Comparison of ENCODE assay signal across 18 cellular contexts in genomic region chr2:96103388-96103705, GRCh38. TPM values are rescaled to one million over a fixed set of nuclear protein-coding genes. Genes with fewer than 3 reads are reported as not detected.
DNase-seq lines count a peak whose midpoint lies in the region; ATAC-seq and TF ChIP-seq lines count a peak whose summit lies in the region.
"Had no signal": no experiment of that assay in that cellular context is flagged by ENCODE, and none has a peak within 500 bp of the region (broad histone marks: within the 10 kb centered on the region; RNA-seq: fewer than 3 reads in every experiment).

No MANE protein-coding gene starts in this region.

- in situ Hi-C loops in IMR-90 (cut with MboI; ENCODE audit: low sequenced_read_pairs), result loop anchor here (25.0 kb wide), 1 partner anchor 91 kb away; no protein-coding TSS in a partner anchor

- POLR2A ChIA-PET in IMR-90 (lab: Charles Lee; ENCODE audit: unreplicated experiment) (no interaction called here), PC-9 (lab: Charles Lee; ENCODE audit: unreplicated experiment) (no interaction called here)

- H3K9ac ChIP-seq in IMR-90 (ENCODE audit: low read depth, low read length), result no peak overlapping the region

- TF ChIP-seq CTCF in cardiac muscle cell (IDR thresholded peaks at IDR 0.05; ENCODE audit: low read depth, low read length) (no peak), IMR-90 (conservative IDR thresholded peaks at IDR 0.05; ENCODE audit: low read depth, low read length) (no peak), glutamatergic neuron (IDR thresholded peaks at IDR 0.05; ENCODE audit: partially characterized antibody, unreplicated experiment) (no peak), suprapubic skin (IDR thresholded peaks at IDR 0.05) (no peak), PC-9 (conservative IDR thresholded peaks at IDR 0.05) (no peak)

- H3K79me1 ChIP-seq in IMR-90 (ENCODE audit: low read depth in 1 of 2, low read length in 2 of 2), result no peaks in the 10 kb centered on the region

- intact Hi-C loops in Right ventricle myocardium inferior (cut with DNase I), result no loop called here
- intact Hi-C loops in IMR-90 (cut with micrococcal nuclease), result no loop called here
- intact Hi-C loops in PC-9 (cut with micrococcal nuclease; ENCODE audit: unreplicated experiment), result no loop called here

- H3K14ac ChIP-seq in IMR-90 (replicated peaks; ENCODE audit: low read depth, low read length), result no peak overlapping the region

- H3K23ac ChIP-seq in IMR-90 (ENCODE audit: low read depth, low read length), result no peak overlapping the region

- H3K36me3 ChIP-seq in cardiac muscle cell (no peaks in the 10 kb centered on the region), IMR-90 (ENCODE audit: control insufficient read depth, insufficient read depth, low read length) (no peaks in the 10 kb centered on the region), suprapubic skin (no peaks in the 10 kb centered on the region), PC-9 (ENCODE audit: low read depth) (no peaks in the 10 kb centered on the region)

- peaks cover 10% of the 10 kb centered on the region for H3K4me1 Mint-ChIP-seq in glutamatergic neuron (ENCODE audit: low read depth, unreplicated experiment)
- H3K4me1 Mint-ChIP-seq: nephron had no signal

- H2BK5ac ChIP-seq in IMR-90 (ENCODE audit: low read depth, low read length, poor library complexity, severe bottlenecking), result no peak overlapping the region

- H4K5ac ChIP-seq in IMR-90 (ENCODE audit: low read depth, low read length), result no peak overlapping the region

- TF ChIP-seq POLR2A in IMR-90 (IDR thresholded peaks at IDR 0.05; ENCODE audit: low read depth, low read length) (no peak), suprapubic skin (IDR thresholded peaks at IDR 0.05) (no peak)

- no peak overlapping the region for H4K8ac ChIP-seq in IMR-90 (ENCODE audit: low read depth in 2 of 2, low read length in 2 of 2)

- no peak overlapping the region for H2AK9ac ChIP-seq in IMR-90 (replicated peaks; ENCODE audit: low read depth, low read length, poor library complexity)

- no peak overlapping the region for H2AK5ac ChIP-seq in IMR-90 (ENCODE audit: low read depth, low read length)

- no peak for TF ChIP-seq RAD21 in IMR-90 (IDR thresholded peaks at IDR 0.05; ENCODE audit: low read length)

- H3K18ac ChIP-seq in IMR-90 (ENCODE audit: low read depth, low read length), result no peak overlapping the region

- peak overlapping the region; percentile 21 for H2AFZ ChIP-seq in IMR-90 (replicated peaks; ENCODE audit: low read length, poor library complexity)
- H2AFZ ChIP-seq in PC-9, result no peak overlapping the region

- no peak overlapping the region for H3K56ac ChIP-seq in IMR-90 (ENCODE audit: extremely low read depth, insufficient read depth, low read length)

- H4K20me1 ChIP-seq in IMR-90 (ENCODE audit: insufficient read depth, low read length) (no peaks in the 10 kb centered on the region), PC-9 (ENCODE audit: insufficient read depth) (no peaks in the 10 kb centered on the region)

- H3K4me2 ChIP-seq in IMR-90 (ENCODE audit: low read depth, low read length), result no peak overlapping the region
- no peak overlapping the region for H3K4me2 ChIP-seq in PC-9

- no peak overlapping the region for H3K4ac ChIP-seq in IMR-90 (ENCODE audit: low read depth, low read length)

- no peak overlapping the region for H4K91ac ChIP-seq in IMR-90 (ENCODE audit: insufficient read depth, low read depth, low read length)

- H2BK15ac ChIP-seq in IMR-90 (ENCODE audit: low read depth, low read length), result no peak overlapping the region

- no peaks in the 10 kb centered on the region for H3F3A ChIP-seq in PC-9 (ENCODE audit: insufficient read depth, low read depth)

- no peaks in the 10 kb centered on the region for H3K27me3 ChIP-seq in cardiac muscle cell
- peaks cover 31% of the 10 kb centered on the region for H3K27me3 ChIP-seq in IMR-90 (ENCODE audit: control insufficient read depth, insufficient read depth, low read length)
- H3K27me3 ChIP-seq in suprapubic skin, result peaks cover 3% of the 10 kb centered on the region
- H3K27me3 ChIP-seq in PC-9 (ENCODE audit: insufficient read depth, low read depth), result peaks cover 17% of the 10 kb centered on the region
- H3K27me3 ChIP-seq: foreskin keratinocyte had no signal

- no CpG with 5 or more reads among the region's 6 CpGs for WGBS in IMR-90 (ENCODE audit: extremely low coverage in 2 of 2, insufficient read length in 1 of 2), 2 experiments
- 84% methylated on average over 6 of the region's 6 CpGs for WGBS in suprapubic skin

- H3K4me1 ChIP-seq in cardiac muscle cell (ENCODE audit: low read depth) (peaks cover 55% of the 10 kb centered on the region), IMR-90 (ENCODE audit: control insufficient read depth, insufficient read depth, low read length) (peaks cover 2% of the 10 kb centered on the region; the same call in 1 of the 2 replicates), suprapubic skin (no peaks in the 10 kb centered on the region), PC-9 (replicated peaks; ENCODE audit: insufficient read depth) (no peaks in the 10 kb centered on the region)
- H3K4me1 ChIP-seq: foreskin keratinocyte had no signal

- H3K4me3 ChIP-seq in cardiac muscle cell, result no peak overlapping the region
- H3K4me3 ChIP-seq in IMR-90 (ENCODE audit: insufficient read depth, low read depth, low read length), result no peak overlapping the region
- H3K4me3 ChIP-seq in suprapubic skin, result no peak overlapping the region
- H3K4me3 ChIP-seq in PC-9, result no peak overlapping the region

- ATAC-seq in Right ventricle myocardium inferior, result no peak
- ATAC-seq in IMR-90 (ENCODE audit: low read depth), result no peak
- ATAC-seq: foreskin keratinocyte had no signal

- no peaks in the 10 kb centered on the region for H3K9me1 ChIP-seq in IMR-90 (ENCODE audit: insufficient read depth, low read length)

- dilution Hi-C loops in IMR-90 (cut with HindIII; ENCODE audit: low sequenced_read_pairs, unreplicated experiment), result no loop called here

- no peak overlapping the region for H2BK20ac ChIP-seq in IMR-90 (ENCODE audit: low read depth, low read length)

- peaks cover 10% of the 10 kb centered on the region for H3K36me3 Mint-ChIP-seq in glutamatergic neuron (ENCODE audit: unreplicated experiment)

- H3K9me2 ChIP-seq in PC-9 (ENCODE audit: insufficient read depth), result no peaks in the 10 kb centered on the region

- BruUV-seq in IMR-90 (replicated peaks; lab: Mats Ljungman, UMichigan) (no TSS peak), PC-9 (replicated peaks; lab: Mats Ljungman, UMichigan) (no TSS peak)

- peak overlapping the region; percentile 76 for H3K27ac ChIP-seq in cardiac muscle cell
- H3K27ac ChIP-seq in IMR-90 (ENCODE audit: insufficient read depth, low read length), result no peak overlapping the region
- no peak overlapping the region for H3K27ac ChIP-seq in suprapubic skin
- H3K27ac ChIP-seq in PC-9, result no peak overlapping the region
- H3K27ac ChIP-seq: foreskin keratinocyte had no signal

- DNase-seq in cardiac muscle cell (ENCODE audit: low read depth in 1 of 2, low spot score in 1 of 2) (no peak), Right ventricle myocardium inferior (ENCODE audit: missing footprints) (no peak), IMR-90 (no peak), glutamatergic neuron (peak; percentile 23), suprapubic skin (ENCODE audit: low spot score in 2 of 2) (peak; percentile 33 to 65), PC-9 (no peak), NCI-H446 (lab: John Stamatoyannopoulos, UW) (no peak)
- DNase-seq in stimulated activated naive CD4-positive, alpha-beta T cell treated with Interleukin-2 at 50 U/mL for 16 hours (lab: John Stamatoyannopoulos, UW), result no peak
- DNase-seq: activated CD4-positive, alpha-beta T cell treated with anti-CD3 and anti-CD28 coated beads, Interleukin-2, amount 50 U/mL, for 4 hours; foreskin keratinocyte; HCEC 1CT; NCI-H345; substantia nigra had no signal

- H3K4me3 Mint-ChIP-seq in glutamatergic neuron (ENCODE audit: unreplicated experiment), result no peak overlapping the region
- H3K4me3 Mint-ChIP-seq: nephron had no signal

- peaks cover 3% of the 10 kb centered on the region for H3K27me3 Mint-ChIP-seq in glutamatergic neuron (ENCODE audit: unreplicated experiment)

- peaks cover 5% of the 10 kb centered on the region for H3K9me3 Mint-ChIP-seq in glutamatergic neuron (ENCODE audit: unreplicated experiment)

- TF ChIP-seq EP300 in suprapubic skin (IDR thresholded peaks at IDR 0.05), result no peak

- H2BK120ac ChIP-seq in IMR-90 (ENCODE audit: low read depth, low read length), result no peak overlapping the region

- no peaks in the 10 kb centered on the region for H3K79me2 ChIP-seq in PC-9 (ENCODE audit: low read depth)

- CTCF ChIA-PET in IMR-90 (lab: Yijun Ruan, JAX), result no interaction called here
- CTCF ChIA-PET in PC-9 (lab: Charles Lee), result no interaction called here

- H3K27ac Mint-ChIP-seq in glutamatergic neuron (ENCODE audit: unreplicated experiment), result no peak overlapping the region
- H3K27ac Mint-ChIP-seq: activated T-helper 2 cell treated with anti-CD3 and anti-CD28 coated beads, Interferon-gamma antibody, Interleukin-2, Interleukin-4, amounts not matched to agents 10 μg/mL and 5 μg/mL and 100 μg/mL, durations not matched to agents 14 hours and 24 hours and 36 hours had no signal

- no peaks in the 10 kb centered on the region for H3K9me3 ChIP-seq in cardiac muscle cell (ENCODE audit: low read depth)
- peaks cover 15% of the 10 kb centered on the region for H3K9me3 ChIP-seq in IMR-90 (ENCODE audit: control insufficient read depth, insufficient read depth, low read length)
- H3K9me3 ChIP-seq in suprapubic skin, result peaks cover 7% of the 10 kb centered on the region
- no peaks in the 10 kb centered on the region for H3K9me3 ChIP-seq in PC-9 (ENCODE audit: insufficient read depth, low read depth)

RNA-seq across cellular contexts. Expression of gene ADRA2B, which starts 13.0 kb away (rescaled TPM):
- total RNA-seq in cardiac muscle cell, result 27.4 and 61.8 TPM in 2 replicates
- polyA plus RNA-seq in cardiac muscle cell, result 28.5 and 50.8 TPM in 2 replicates
- total RNA-seq in Right ventricle myocardium inferior, result 6.9 TPM
- not detected in 2 replicates for total RNA-seq in IMR-90 (2012; rRNA removed)
- not detected in 2 replicates for polyA plus RNA-seq in IMR-90 (2012; rRNA removed)
- not detected in 2 replicates for polyA plus RNA-seq in IMR-90 (2012; cell fraction: cytosol; rRNA removed)
- polyA plus RNA-seq in IMR-90 (2012; cell fraction: nucleus; rRNA removed; ENCODE audit: low replicate concordance), result 0.17 and 0.40 TPM in 2 replicates
- total RNA-seq in glutamatergic neuron (ENCODE audit: unreplicated experiment), result 0.91 TPM
- 1 to 10 TPM in 2 of 4 donors, under 1 TPM in 2; 0.93 to 3.6 (median 1.2) TPM for total RNA-seq in suprapubic skin
- 0.26 and 0.55 TPM in 2 replicates for total RNA-seq in PC-9 (2021)
- total RNA-seq: lung microvascular endothelial cell, SK-MEL-5 had no signal

RNA-seq across cellular contexts. Expression of gene ASTL, which starts 35.0 kb away (rescaled TPM):
- not detected in 2 replicates for total RNA-seq in cardiac muscle cell
- polyA plus RNA-seq in cardiac muscle cell, result not detected in 2 replicates
- not detected for total RNA-seq in Right ventricle myocardium inferior
- not detected in 2 replicates for total RNA-seq in IMR-90 (2012; rRNA removed)
- polyA plus RNA-seq in IMR-90 (2012; rRNA removed), result not detected in 2 replicates
- 0.04 TPM in 1 of 2 replicates, not detected in the other for polyA plus RNA-seq in IMR-90 (2012; cell fraction: cytosol; rRNA removed)
- 0.25 and 0.48 TPM in 2 replicates for polyA plus RNA-seq in IMR-90 (2012; cell fraction: nucleus; rRNA removed; ENCODE audit: low replicate concordance)
- not detected for total RNA-seq in glutamatergic neuron (ENCODE audit: unreplicated experiment)
- 1 to 10 TPM in 1 of 4 donors, under 1 TPM in 1, not detected in 2; 0.87 to 1.7 TPM for total RNA-seq in suprapubic skin
- not detected in 2 replicates for total RNA-seq in PC-9 (2021)
- total RNA-seq: foreskin keratinocyte, lung microvascular endothelial cell, SK-MEL-5 had no signal
- polyA plus RNA-seq: aorta, foreskin keratinocyte had no signal

RNA-seq across cellular contexts. Expression of gene DUSP2, which starts 41.9 kb away (rescaled TPM):
- 0.89 and 3.0 TPM in 2 replicates for total RNA-seq in cardiac muscle cell
- 1.0 and 2.2 TPM in 2 replicates for polyA plus RNA-seq in cardiac muscle cell
- total RNA-seq in Right ventricle myocardium inferior, result 1.3 TPM
- 1.8 and 2.5 TPM in 2 replicates for total RNA-seq in IMR-90 (2012; rRNA removed)
- polyA plus RNA-seq in IMR-90 (2012; rRNA removed), result 3.8 and 4.8 TPM in 2 replicates
- 2.9 and 15.4 TPM in 2 replicates for polyA plus RNA-seq in IMR-90 (2012; cell fraction: cytosol; rRNA removed)
- polyA plus RNA-seq in IMR-90 (2012; cell fraction: nucleus; rRNA removed; ENCODE audit: low replicate concordance), result 61.4 and 76.2 TPM in 2 replicates
- 0.34 TPM for total RNA-seq in glutamatergic neuron (ENCODE audit: unreplicated experiment)
- total RNA-seq in suprapubic skin, result 100 to 1,000 TPM in 1 of 4 donors, 10 to 100 TPM in 3; 26.0 to 124 (median 74.1) TPM
- total RNA-seq in PC-9 (2021), result 4.0 and 5.2 TPM in 2 replicates

Comparison
In these comparisons a context has a peak if more than half of its experiments do, and no peak if none do; other contexts are left out.
1. DNase-seq: peak in glutamatergic neuron (single experiment) and suprapubic skin (2 of 2); none in cardiac muscle cell (0 of 2), Right ventricle myocardium inferior (single experiment), IMR-90 (single experiment), stimulated activated naive CD4-positive, alpha-beta T cell treated with Interleukin-2 at 50 U/mL for 16 hours (single experiment), PC-9 (0 of 2) and NCI-H446 (0 of 2).